8 cellular contexts compared by ENCODE assay signal in genomic region chr2:127324635-127325034, GRCh38. TPM values are rescaled to one million over a fixed set of nuclear protein-coding genes. Genes with fewer than 3 reads are reported as not detected.
DNase-seq lines count a peak whose midpoint lies in the region; ATAC-seq, FAIRE-seq and TF ChIP-seq lines count a peak whose summit lies in the region.

No MANE protein-coding gene starts in this region.

- no peaks in the 10 kb centered on the region for H3K4me1 Mint-ChIP-seq in H9
- no peaks in the 10 kb centered on the region for H3K4me1 Mint-ChIP-seq in activated CD8-positive, alpha-beta memory T cell treated with anti-CD3 and anti-CD28 coated beads, Interleukin-2, amount 10 ng/mL, durations not matched to agents 7 days and 5 days

- H3K4me2 ChIP-seq in H9 (ENCODE audit: insufficient read depth, insufficient read length, low read length) = no peak overlapping the region

- ATAC-seq in GM19395 (IDR thresholded peaks at IDR 0.05; ENCODE audit: unreplicated experiment) = no peak
- no peak for ATAC-seq in activated CD8-positive, alpha-beta memory T cell treated with anti-CD3 and anti-CD28 coated beads, Interleukin-2, amount 10 ng/mL, durations not matched to agents 7 days and 5 days

- H3K36me3 ChIP-seq in BE2C (no peaks in the 10 kb centered on the region), small intestine (ENCODE audit: control insufficient read depth in 2 of 2, insufficient read depth in 2 of 2, low read length in 2 of 2) (peaks cover 4 to 11% of the 10 kb centered on the region in 2 donors)

- H3K18ac ChIP-seq in H9 (ENCODE audit: insufficient read length, low read depth, low read length) = no peak overlapping the region

- no peak overlapping the region for H2BK15ac ChIP-seq in H9 (ENCODE audit: low read depth, low read length)

- no peak overlapping the region for H2AFZ ChIP-seq in H9 (ENCODE audit: low read length)

- in situ Hi-C loops in SK-MEL-5 (cut with HindIII; ENCODE audit: low pct_unique_long_range_greater_than_20kb, low sequenced_read_pairs) = no loop called here

- TF ChIP-seq CTCF in BE2C (IDR thresholded peaks at IDR 0.05; ENCODE audit: low read depth, low read length) = peak; percentile 55
- peak; percentile 72 for TF ChIP-seq CTCF in H9 (conservative IDR thresholded peaks at IDR 0.05)
- peak; percentile 64 for TF ChIP-seq CTCF in fibroblast of the aortic adventitia (IDR thresholded peaks at IDR 0.05; ENCODE audit: insufficient read depth, low read length)

- H2BK120ac ChIP-seq in H9 (ENCODE audit: low read depth, low read length, poor library complexity, severe bottlenecking) = no peak overlapping the region

- no peaks in the 10 kb centered on the region for H3K9me3 Mint-ChIP-seq in H9
- peaks cover 4% of the 10 kb centered on the region for H3K9me3 Mint-ChIP-seq in activated CD8-positive, alpha-beta memory T cell treated with anti-CD3 and anti-CD28 coated beads, Interleukin-2, amount 10 ng/mL, durations not matched to agents 7 days and 5 days (ENCODE audit: low read depth)

- H3K27ac ChIP-seq in H9 (ENCODE audit: insufficient read length, low read depth, low read length) (no peak overlapping the region), small intestine (ENCODE audit: low read depth in 1 of 2, low read length in 1 of 2) (no peak overlapping the region)

- H3K56ac ChIP-seq in H9 (ENCODE audit: insufficient read length, low read depth, low read length) = no peak overlapping the region

- H3K27me3 ChIP-seq in BE2C = no peaks in the 10 kb centered on the region
- H3K27me3 ChIP-seq in H9 (ENCODE audit: insufficient read depth, low read length) = no peaks in the 10 kb centered on the region
- H3K27me3 ChIP-seq in small intestine (ENCODE audit: control insufficient read depth in 2 of 2, insufficient read depth in 2 of 2, low read length in 2 of 2) = no peaks in the 10 kb centered on the region

- H2AK5ac ChIP-seq in H9 (ENCODE audit: insufficient read length, low read length) = no peak overlapping the region

- H2BK12ac ChIP-seq in H9 (ENCODE audit: insufficient read length, low read depth, low read length) = no peak overlapping the region

- no peak overlapping the region for H3K27ac Mint-ChIP-seq in H9
- H3K27ac Mint-ChIP-seq in activated CD8-positive, alpha-beta memory T cell treated with anti-CD3 and anti-CD28 coated beads, Interleukin-2, amount 10 ng/mL, durations not matched to agents 7 days and 5 days = no peak overlapping the region

- H3T11ph ChIP-seq in H9 (ENCODE audit: low read length) = no peak overlapping the region

- H4K20me1 ChIP-seq in H9 (ENCODE audit: control insufficient read depth, insufficient read depth, insufficient read length) = no peaks in the 10 kb centered on the region

- H4K5ac ChIP-seq in H9 (ENCODE audit: insufficient read length, low read depth, low read length) = no peak overlapping the region

- no peak overlapping the region for H4K8ac ChIP-seq in H9 (replicated peaks; ENCODE audit: insufficient read length, low read depth, low read length)

- no peaks in the 10 kb centered on the region for H3K27me3 Mint-ChIP-seq in H9 (ENCODE audit: low read depth)
- H3K27me3 Mint-ChIP-seq in activated CD8-positive, alpha-beta memory T cell treated with anti-CD3 and anti-CD28 coated beads, Interleukin-2, amount 10 ng/mL, durations not matched to agents 7 days and 5 days = no peaks in the 10 kb centered on the region

- no peaks in the 10 kb centered on the region for H3K79me2 ChIP-seq in H9 (ENCODE audit: insufficient read depth, low read length)

- no peak overlapping the region for H3K4me3 Mint-ChIP-seq in H9
- no peak overlapping the region for H3K4me3 Mint-ChIP-seq in activated CD8-positive, alpha-beta memory T cell treated with anti-CD3 and anti-CD28 coated beads, Interleukin-2, amount 10 ng/mL, durations not matched to agents 7 days and 5 days

- no peaks in the 10 kb centered on the region for H3K9me3 ChIP-seq in BE2C
- H3K9me3 ChIP-seq in H9 (ENCODE audit: control insufficient read depth, low read depth, low read length) = no peaks in the 10 kb centered on the region
- no peaks in the 10 kb centered on the region for H3K9me3 ChIP-seq in small intestine (ENCODE audit: control insufficient read depth, low read depth)

- H3K4me3 ChIP-seq in BE2C (ENCODE audit: low read depth, low read length) (no peak overlapping the region), fibroblast of the aortic adventitia (ENCODE audit: low read depth, low read length) (no peak overlapping the region), small intestine (ENCODE audit: low read depth in 1 of 2, low read length in 2 of 2) (no peak overlapping the region)

- H3K4ac ChIP-seq in H9 (ENCODE audit: low read depth, low read length) = no peak overlapping the region

- no peaks in the 10 kb centered on the region for H3K4me1 ChIP-seq in BE2C
- H3K4me1 ChIP-seq in H9 (ENCODE audit: insufficient read depth, low read length) = no peaks in the 10 kb centered on the region
- H3K4me1 ChIP-seq in small intestine (ENCODE audit: control insufficient read depth in 2 of 2, insufficient read depth in 1 of 2, low read depth in 1 of 2, low read length in 1 of 2) = no peaks in the 10 kb centered on the region

- peaks cover 14 to 35% (median 26%) of the 10 kb centered on the region in 3 experiments for H3K36me3 Mint-ChIP-seq in H9 (ENCODE audit: insufficient read depth in 1 of 3, low read depth in 3 of 3)
- H3K36me3 Mint-ChIP-seq in activated CD8-positive, alpha-beta memory T cell treated with anti-CD3 and anti-CD28 coated beads, Interleukin-2, amount 10 ng/mL, durations not matched to agents 7 days and 5 days = peaks cover 34% of the 10 kb centered on the region

- no peak overlapping the region for H3K23ac ChIP-seq in H9 (ENCODE audit: insufficient read length, low read depth, low read length)

- no CpG with 5 or more reads among the region's 3 CpGs for WGBS in H9 (ENCODE audit: extremely low coverage, insufficient read length, low lambda C conversion rate)
- WGBS in small intestine, 3 donors = 65 to 71% (median 66%) methylated on average over 3 of the region's 3 CpGs

- no peak overlapping the region for H2BK5ac ChIP-seq in H9 (ENCODE audit: insufficient read length, low read length)

- no peaks in the 10 kb centered on the region for H3K23me2 ChIP-seq in H9 (ENCODE audit: insufficient read length, low read depth, low read length, poor library complexity, severe bottlenecking)

- no peak overlapping the region for H2BK20ac ChIP-seq in H9 (ENCODE audit: low read depth, low read length, poor library complexity, severe bottlenecking)

- no peak overlapping the region for H3K14ac ChIP-seq in H9 (ENCODE audit: insufficient read depth, low read length)

- H3K9ac ChIP-seq in H9 (ENCODE audit: extremely low read depth, insufficient read length, low read length) = no peak overlapping the region

- no peak overlapping the region for H4K91ac ChIP-seq in H9 (ENCODE audit: insufficient read length, low read depth, low read length)

- H3K79me1 ChIP-seq in H9 (ENCODE audit: insufficient read depth, low read depth, low read length, poor library complexity, severe bottlenecking) = no peaks in the 10 kb centered on the region

- DNase-seq in BE2C (peak; percentile 27), H9 (no peak), SK-MEL-5 (ENCODE audit: low read depth, low spot score) (peak; percentile 56), fibroblast of the aortic adventitia (ENCODE audit: low read depth) (peak; percentile 80), small intestine (peak; percentile 41)
- no peak for DNase-seq in stimulated activated CD4-positive, alpha-beta T cell treated with anti-CD3 and anti-CD28 coated beads, Interleukin-2, amount 100 ng/mL, for 24 hours
- no peak for DNase-seq in activated CD8-positive, alpha-beta memory T cell treated with anti-CD3 and anti-CD28 coated beads, Interleukin-2, amount 10 ng/mL, durations not matched to agents 7 days and 5 days

- no peak for FAIRE-seq in small intestine (lab: Jason Lieb, UNC)

- CTCF ChIA-PET in activated CD8-positive, alpha-beta memory T cell treated with anti-CD3 and anti-CD28 coated beads, Interleukin-2, amount 10 ng/mL, durations not matched to agents 7 days and 5 days (lab: Charles Lee) = interaction anchor here (0.9 to 1.3 kb wide), 4 partner anchors 41 to 146 kb away, joined by 3 to 4 read pairs (median 3); no protein-coding TSS in a partner anchor

RNA-seq across cellular contexts. Expression of gene ERCC3, which starts 30.7 kb away (rescaled TPM):
- 38.4 TPM for polyA plus RNA-seq in BE2C (2012; ENCODE audit: insufficient read depth, insufficient read length, low read depth)
- total RNA-seq in H9 (2021) (60.0 and 60.8 TPM in 2 replicates), fibroblast of the aortic adventitia (ENCODE audit: low replicate concordance) (25.4 and 35.4 TPM in 2 replicates)
- total RNA-seq in SK-MEL-5 (2014; rRNA removed; shearing (Covaris generic)) = 33.0 and 33.8 TPM in 2 replicates
- polyA plus RNA-seq in SK-MEL-5 (2015; cell fraction: cytosol; rRNA removed) = 39.8 and 46.3 TPM in 2 replicates
- polyA plus RNA-seq in SK-MEL-5 (2015; cell fraction: nucleus; rRNA removed) = 240 and 254 TPM in 2 replicates
- 10 to 100 TPM; 13.8 to 19.7 (median 16.1) TPM for polyA plus RNA-seq in small intestine
- 10 to 100 TPM; 60.1 to 66.1 TPM for total RNA-seq in activated CD8-positive, alpha-beta memory T cell treated with anti-CD3 and anti-CD28 coated beads, Interleukin-2, amount 10 ng/mL, durations not matched to agents 7 days and 5 days

Comparison
In these comparisons a context has a peak if more than half of its experiments do, and no peak if none do; other contexts are left out.
1. DNase-seq: peak in BE2C (single experiment), SK-MEL-5 (single experiment), fibroblast of the aortic adventitia (single experiment) and small intestine (single experiment); none in H9 (single experiment), stimulated activated CD4-positive, alpha-beta T cell treated with anti-CD3 and anti-CD28 coated beads, Interleukin-2, amount 100 ng/mL, for 24 hours (0 of 2) and activated CD8-positive, alpha-beta memory T cell treated with anti-CD3 and anti-CD28 coated beads, Interleukin-2, amount 10 ng/mL, durations not matched to agents 7 days and 5 days (single experiment).
2. Peak in every context shown above with its lines, with median percentiles within 50 percentile points of each other: CTCF ChIP-seq.